ENCODE assay signal across 16 cellular contexts in genomic region chr1:86758570-86758969, GRCh38. TPM values are rescaled to one million over a fixed set of nuclear protein-coding genes. Genes with fewer than 3 reads are reported as not detected.
A peak's percentile ranks its signal among the peaks of the same experiment; 100 is the strongest.
DNase-seq lines count a peak whose midpoint lies in the region; ATAC-seq and TF ChIP-seq lines count a peak whose summit lies in the region.
"Had no signal": no experiment of that assay in that cellular context is flagged by ENCODE, and none has a peak within 500 bp of the region (broad histone marks: within the 10 kb centered on the region; RNA-seq: fewer than 3 reads in every experiment).

No MANE protein-coding gene starts in this region.

- H3K27ac ChIP-seq in RWPE1 = no peak overlapping the region
- H3K27ac ChIP-seq in foreskin keratinocyte = no peak overlapping the region
- H3K27ac ChIP-seq: ovary had no signal

- peak; percentile 94 for DNase-seq in DMS53 treated with DMSO at 0.1 percent for 48 hours (lab: John Stamatoyannopoulos, UW; ENCODE audit: unreplicated experiment)
- DNase-seq in NCI-H2029 treated with DMSO at 0.1 percent for 48 hours (lab: John Stamatoyannopoulos, UW) = peak; percentile 96
- DNase-seq in RWPE1 (ENCODE audit: low spot score) = peak; percentile 14
- peak; percentile 82 to 83 (median 83) for DNase-seq in mucosa of descending colon
- no peak for DNase-seq in foreskin keratinocyte
- DNase-seq: activated CD4-positive, alpha-beta T cell treated with anti-CD3 and anti-CD28 coated beads for 36 hours; anterior cingulate cortex; CD8-positive, alpha-beta memory T cell; left ventricle myocardium superior; ovary; stimulated activated CD4-positive, alpha-beta T cell treated with anti-CD3 and anti-CD28 coated beads, Interleukin-4, amount 100 ng/mL, for 24 hours; T1000 had no signal

- CTCF ChIA-PET in RWPE1 (lab: Yijun Ruan, JAX) = no interaction called here

- POLR2A ChIA-PET in RWPE1 (lab: Yijun Ruan, JAX; ENCODE audit: low non-redundant PET) = interaction anchor here (0.6 kb wide), 1 partner anchor 17 kb away, joined by 3 read pairs; no protein-coding TSS in a partner anchor

- TF ChIP-seq CTCF in RWPE1 (conservative IDR thresholded peaks at IDR 0.05; ENCODE audit: low read depth) = no peak
- TF ChIP-seq CTCF in mucosa of descending colon (IDR thresholded peaks at IDR 0.05) = no peak
- no peak for TF ChIP-seq CTCF in foreskin keratinocyte (conservative IDR thresholded peaks at IDR 0.05)

- H3K36me3 ChIP-seq in mucosa of descending colon (ENCODE audit: low read depth) = no peaks in the 10 kb centered on the region
- H3K36me3 ChIP-seq: ovary had no signal

- ATAC-seq in mucosa of descending colon (peak; percentile 90), foreskin keratinocyte (no peak), GM19463 (IDR thresholded peaks at IDR 0.05; ENCODE audit: unreplicated experiment) (no peak), GM19455 (IDR thresholded peaks at IDR 0.05; ENCODE audit: unreplicated experiment) (no peak), GM21515 (IDR thresholded peaks at IDR 0.05; ENCODE audit: unreplicated experiment) (no peak)
- ATAC-seq: activated CD4-positive, alpha-beta T cell treated with anti-CD3 and anti-CD28 coated beads for 36 hours; left ventricle myocardium superior; SK-N-SH treated with all-trans-retinoic acid at 6 μM for 48 hours had no signal

- H3K4me3 ChIP-seq in mucosa of descending colon = no peak overlapping the region
- H3K4me3 ChIP-seq: ovary had no signal

- intact Hi-C loops in mucosa of descending colon (cut with DNase I, micrococcal nuclease) = no loop called here

- H3K4me1 ChIP-seq in mucosa of descending colon (ENCODE audit: low read depth) (peaks cover 3% of the 10 kb centered on the region), foreskin keratinocyte (no peaks in the 10 kb centered on the region)

- H3K27me3 ChIP-seq in foreskin keratinocyte = peaks cover under 1% of the 10 kb centered on the region
- H3K27me3 ChIP-seq: ovary had no signal

- no peaks in the 10 kb centered on the region for H3K9me3 ChIP-seq in mucosa of descending colon
- H3K9me3 ChIP-seq: ovary had no signal

RNA-seq across cellular contexts. Expression of gene SH3GLB1, which starts 54.2 kb away (rescaled TPM):
- 100 to 1,000 TPM; 109 to 114 (median 110) TPM for total RNA-seq in mucosa of descending colon
- 65.5 and 71.6 TPM in 2 replicates for total RNA-seq in foreskin keratinocyte
- 57.0 and 58.4 TPM in 2 replicates for polyA plus RNA-seq in foreskin keratinocyte

Comparison
In these comparisons a context has a peak if more than half of its experiments do, and no peak if none do; other contexts are left out.
1. DNase-seq: peak in DMS53 treated with DMSO at 0.1 percent for 48 hours (single experiment), NCI-H2029 treated with DMSO at 0.1 percent for 48 hours (single experiment), RWPE1 (single experiment) and mucosa of descending colon (3 of 3); none in foreskin keratinocyte (0 of 2).